Comparison of ENCODE assay signal across 8 cellular contexts in the genomic region with DNA sequence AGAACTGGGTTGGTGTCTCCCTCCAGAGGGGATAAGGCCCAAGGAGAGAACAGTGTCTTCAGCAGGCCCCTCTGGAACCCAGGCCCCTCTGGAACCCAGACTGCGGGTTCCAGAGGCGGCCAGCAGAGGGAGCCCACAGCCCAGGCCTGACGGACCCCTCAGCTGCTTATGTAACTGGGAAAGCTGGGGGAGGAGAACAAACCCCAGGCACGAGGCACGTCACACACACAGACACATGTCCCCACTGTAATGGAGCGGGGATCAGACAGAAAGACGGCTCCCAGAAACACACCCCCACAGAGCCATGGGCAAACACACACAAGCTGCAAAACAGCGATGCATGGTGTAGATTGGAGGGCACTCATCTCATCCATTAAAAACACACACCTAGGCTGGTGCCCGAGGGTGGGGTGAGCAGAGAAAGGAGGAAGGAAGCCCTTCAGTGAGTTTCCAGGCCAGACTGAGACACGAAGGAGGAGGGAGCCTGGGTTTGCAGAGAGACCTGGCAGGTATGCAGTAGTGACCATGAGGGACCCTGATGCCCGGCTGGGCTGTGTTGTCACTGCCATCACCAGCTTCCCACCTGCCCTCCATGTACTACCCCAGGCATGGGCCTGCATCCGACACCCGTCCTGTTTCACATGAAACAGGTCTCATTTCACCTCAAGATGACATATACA. TPM values are rescaled to one million over a fixed set of nuclear protein-coding genes. Genes with fewer than 3 reads are reported as not detected.
DNase-seq lines count a peak whose midpoint lies in the region.

No MANE protein-coding gene starts in this region.

- peaks cover 10% of the 10 kb centered on the region; the same call in 1 of the 2 replicates for H3K27me3 ChIP-seq in HUES64 (ENCODE audit: insufficient read depth, low read length)
- H3K27me3 ChIP-seq in mesenchymal stem cell (ENCODE audit: control insufficient read depth in 1 of 2, insufficient read depth in 1 of 2, low read length in 2 of 2) = peaks cover 8 to 14% of the 10 kb centered on the region in 2 experiments

- H2BK5ac ChIP-seq in mesenchymal stem cell (ENCODE audit: low read depth, low read length, poor library complexity, severe bottlenecking) = no peak overlapping the region

- peak overlapping the region; percentile 3 to 48 for H3K18ac ChIP-seq in mesenchymal stem cell (ENCODE audit: low read depth in 1 of 2, low read length in 2 of 2)

- no peak overlapping the region for H4K91ac ChIP-seq in mesenchymal stem cell (ENCODE audit: low read length)

- H2AK5ac ChIP-seq in mesenchymal stem cell (ENCODE audit: low read length, severe bottlenecking) = peak overlapping the region; percentile 8

- H2BK15ac ChIP-seq in mesenchymal stem cell (ENCODE audit: low read depth, poor library complexity, severe bottlenecking) = no peak overlapping the region

- no peak overlapping the region for H3K23ac ChIP-seq in mesenchymal stem cell (ENCODE audit: low read length in 2 of 2)

- no peak overlapping the region for H4K8ac ChIP-seq in mesenchymal stem cell (ENCODE audit: low read length)

- no peak overlapping the region for H3K4me2 ChIP-seq in mesenchymal stem cell (ENCODE audit: low read length, poor library complexity, severe bottlenecking)

- H3K4me3 ChIP-seq in HUES64 (ENCODE audit: low read length) (no peak overlapping the region), mesenchymal stem cell (ENCODE audit: insufficient read depth in 1 of 2, low read depth in 1 of 2, low read length in 2 of 2) (peak overlapping the region in 1 of 2 experiments; percentile 38)

- 30% methylated on average over 12 of the region's 13 CpGs for WGBS in HUES64
- WGBS in mesenchymal stem cell = 31% methylated on average over 5 of the region's 13 CpGs

- H3K27ac ChIP-seq in HUES64 (ENCODE audit: low read depth, low read length) = no peak overlapping the region
- H3K27ac ChIP-seq in mesenchymal stem cell (ENCODE audit: low read length, poor library complexity, severe bottlenecking) = no peak overlapping the region

- H2BK12ac ChIP-seq in mesenchymal stem cell (ENCODE audit: low read length in 2 of 2) = peak overlapping the region; percentile 40 to 62

- peaks cover 39% of the 10 kb centered on the region for H3K4me1 ChIP-seq in HUES64 (ENCODE audit: insufficient read depth, low read length)
- H3K4me1 ChIP-seq in mesenchymal stem cell (ENCODE audit: control insufficient read depth, insufficient read depth, low read depth, low read length) = peaks cover 39% of the 10 kb centered on the region

- H3K9me3 ChIP-seq in HUES64 (ENCODE audit: insufficient read depth, low read depth, low read length) = no peaks in the 10 kb centered on the region
- no peaks in the 10 kb centered on the region for H3K9me3 ChIP-seq in mesenchymal stem cell (ENCODE audit: control insufficient read depth, low read length)

- H3K4ac ChIP-seq in mesenchymal stem cell (ENCODE audit: low read depth in 1 of 2, low read length in 2 of 2) = no peak overlapping the region

- H2AFZ ChIP-seq in mesenchymal stem cell (ENCODE audit: low read depth, low read length) = no peak overlapping the region

- H3K9ac ChIP-seq in HUES64 (ENCODE audit: low read depth, low read length) (0 out of 2 replicates have a peak overlapping the region, but pooled peaks have one; percentile 38), mesenchymal stem cell (ENCODE audit: low read length) (peak overlapping the region; percentile 78)

- H3K36me3 ChIP-seq in HUES64 (ENCODE audit: insufficient read depth, low read length) (no peaks in the 10 kb centered on the region), mesenchymal stem cell (ENCODE audit: control insufficient read depth in 1 of 2, insufficient read depth in 2 of 2, low read depth in 1 of 2, low read length in 2 of 2) (no peaks in the 10 kb centered on the region)

- DNase-seq in GDM1 (lab: John Stamatoyannopoulos, UW) (peak; percentile 68), NOMO-1 treated with DMSO at 0.1 percent for 48 hours (lab: John Stamatoyannopoulos, UW; ENCODE audit: unreplicated experiment) (peak; percentile 72), mesenchymal stem cell (peak; percentile 79), cortex of kidney (lab: John Stamatoyannopoulos, UW) (no peak)
- DNase-seq in activated CD8-positive, alpha-beta memory T cell treated with anti-CD3 and anti-CD28 coated beads for 1 hour (ENCODE audit: extremely low read depth in 1 of 2, low read depth in 1 of 2) = peak; percentile 51 to 57
- peak; percentile 66 for DNase-seq in effector CD4-positive, alpha-beta T cell
- DNase-seq in stimulated activated CD8-positive, alpha-beta memory T cell treated with anti-CD3 and anti-CD28 coated beads, Interleukin-15, amount 100 ng/mL, for 1 hour (ENCODE audit: low read depth) = peak; percentile 32

- peaks cover 13% of the 10 kb centered on the region for H3K79me1 ChIP-seq in mesenchymal stem cell (replicated peaks; ENCODE audit: low read length, poor library complexity, severe bottlenecking)

- H2BK120ac ChIP-seq in mesenchymal stem cell (ENCODE audit: low read depth, low read length) = no peak overlapping the region

- H3K14ac ChIP-seq in mesenchymal stem cell (ENCODE audit: low read length in 2 of 2) = no peak overlapping the region

RNA-seq across cellular contexts. Expression of gene IGSF8, which starts 2.8 kb away (rescaled TPM):
- polyA plus RNA-seq in HUES64 (2013, experiment 1 of 2) = 45.0 TPM
- polyA plus RNA-seq in HUES64 (2013, experiment 2 of 2) = 45.5 TPM
- 10.7 TPM for polyA plus RNA-seq in mesenchymal stem cell (2013, experiment 1 of 2)
- polyA plus RNA-seq in mesenchymal stem cell (2013, experiment 2 of 2) = 10.8 TPM

RNA-seq across cellular contexts. Expression of gene ATP1A2, which starts 14.4 kb away (rescaled TPM):
- polyA plus RNA-seq in HUES64 (2013, experiment 1 of 2) = 35.4 TPM
- 49.0 TPM for polyA plus RNA-seq in HUES64 (2013, experiment 2 of 2)
- 0.07 TPM for polyA plus RNA-seq in mesenchymal stem cell (2013, experiment 1 of 2)
- 0.05 TPM for polyA plus RNA-seq in mesenchymal stem cell (2013, experiment 2 of 2)

RNA-seq across cellular contexts. Expression of gene KCNJ9, which starts 19.8 kb away (rescaled TPM):
- polyA plus RNA-seq in HUES64 (2013, experiment 1 of 2) = 0.05 TPM
- polyA plus RNA-seq in HUES64 (2013, experiment 2 of 2) = 0.13 TPM
- polyA plus RNA-seq in mesenchymal stem cell (2013, experiment 1 of 2) = not detected
- polyA plus RNA-seq in mesenchymal stem cell (2013, experiment 2 of 2) = not detected

RNA-seq across cellular contexts. Expression of gene KCNJ10, which starts 31.2 kb away (rescaled TPM):
- 0.45 TPM for polyA plus RNA-seq in HUES64 (2013, experiment 1 of 2)
- polyA plus RNA-seq in HUES64 (2013, experiment 2 of 2) = 0.63 TPM
- polyA plus RNA-seq in mesenchymal stem cell (2013, experiment 1 of 2) = not detected
- polyA plus RNA-seq in mesenchymal stem cell (2013, experiment 2 of 2) = not detected

RNA-seq across cellular contexts. Expression of gene ATP1A4, which starts 50.2 kb away (rescaled TPM):
- 0.40 TPM for polyA plus RNA-seq in HUES64 (2013, experiment 1 of 2)
- polyA plus RNA-seq in HUES64 (2013, experiment 2 of 2) = 0.19 TPM
- not detected for polyA plus RNA-seq in mesenchymal stem cell (2013, experiment 1 of 2)
- not detected for polyA plus RNA-seq in mesenchymal stem cell (2013, experiment 2 of 2)
